1 cellular context compared by ENCODE assay signal in genomic region chr4:2241003-2241402, GRCh38.
A peak's percentile ranks its signal among the peaks of the same experiment; 100 is the strongest.
TF ChIP-seq lines count a peak whose summit lies in the region.

No MANE protein-coding gene starts in this region.

TF ChIP-seq in K562, 482 proteins besides CTCF, POLR2A, EP300 and RAD21 (continued from another document):
- 0 out of 2 replicates have a peak, but pooled peaks have one; percentile 6 for TF ChIP-seq TOE1 (IDR thresholded peaks at IDR 0.05; ENCODE audit: borderline replicate concordance)
- TF ChIP-seq TOE1 (CRISPR knock-in tag; IDR thresholded peaks at IDR 0.05; ENCODE audit: borderline replicate concordance, low read depth) = no peak
- no peak for TF ChIP-seq GABPB2 (CRISPR knock-in tag; conservative IDR thresholded peaks at IDR 0.05)
- peak; percentile 73 for TF ChIP-seq PKNOX1 (IDR thresholded peaks at IDR 0.05)
- TF ChIP-seq, protein P1, sequence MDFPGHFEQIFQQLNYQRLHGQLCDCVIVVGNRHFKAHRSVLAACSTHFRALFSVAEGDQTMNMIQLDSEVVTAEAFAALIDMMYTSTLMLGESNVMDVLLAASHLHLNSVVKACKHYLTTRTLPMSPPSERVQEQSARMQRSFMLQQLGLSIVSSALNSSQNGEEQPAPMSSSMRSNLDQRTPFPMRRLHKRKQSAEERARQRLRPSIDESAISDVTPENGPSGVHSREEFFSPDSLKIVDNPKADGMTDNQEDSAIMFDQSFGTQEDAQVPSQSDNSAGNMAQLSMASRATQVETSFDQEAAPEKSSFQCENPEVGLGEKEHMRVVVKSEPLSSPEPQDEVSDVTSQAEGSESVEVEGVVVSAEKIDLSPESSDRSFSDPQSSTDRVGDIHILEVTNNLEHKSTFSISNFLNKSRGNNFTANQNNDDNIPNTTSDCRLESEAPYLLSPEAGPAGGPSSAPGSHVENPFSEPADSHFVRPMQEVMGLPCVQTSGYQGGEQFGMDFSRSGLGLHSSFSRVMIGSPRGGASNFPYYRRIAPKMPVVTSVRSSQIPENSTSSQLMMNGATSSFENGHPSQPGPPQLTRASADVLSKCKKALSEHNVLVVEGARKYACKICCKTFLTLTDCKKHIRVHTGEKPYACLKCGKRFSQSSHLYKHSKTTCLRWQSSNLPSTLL (IDR thresholded peaks at IDR 0.05) = 0 out of 2 replicates have a peak, but pooled peaks have one; percentile 22
